In the genomic region with DNA sequence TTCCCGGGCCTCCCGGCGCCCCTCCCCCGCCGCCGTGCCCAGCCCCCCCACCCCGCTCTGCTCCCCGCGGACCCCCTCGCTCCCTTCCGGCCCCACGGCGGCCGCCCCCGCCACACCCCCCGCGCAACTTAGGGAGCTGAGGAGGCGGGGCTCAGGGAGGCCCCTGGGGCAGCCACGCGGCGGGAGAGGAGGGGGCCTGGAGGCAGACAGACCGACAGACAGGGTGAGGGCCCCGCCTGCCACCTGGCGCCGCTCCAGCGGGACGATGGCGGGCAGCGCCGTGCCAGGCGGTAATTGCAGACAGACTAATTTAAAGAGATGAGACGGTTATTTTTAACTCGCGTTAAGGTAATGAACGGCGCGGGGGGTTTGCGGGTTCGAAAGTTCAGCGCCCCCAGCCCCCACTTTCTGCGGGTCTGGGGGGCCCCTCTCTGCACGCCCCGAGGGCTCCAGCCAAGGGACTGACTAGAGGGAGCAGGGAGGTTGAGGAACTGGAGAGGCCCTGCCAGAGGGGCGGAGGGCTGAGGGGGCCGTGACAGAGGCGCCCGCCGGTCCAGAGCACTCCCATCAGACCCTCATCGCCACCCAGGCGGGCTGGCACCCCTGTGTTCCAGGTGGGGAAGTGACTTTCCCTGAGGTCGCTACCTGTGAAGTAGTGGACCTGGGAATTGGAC, we compare ENCODE assay signal across 10 cellular contexts. TPM values are rescaled to one million over a fixed set of nuclear protein-coding genes. Genes with fewer than 3 reads are reported as not detected.
DNase-seq lines count a peak whose midpoint lies in the region; ATAC-seq, FAIRE-seq and TF ChIP-seq lines count a peak whose summit lies in the region.
"Had no signal": no experiment of that assay in that cellular context is flagged by ENCODE, and none has a peak within 500 bp of the region (broad histone marks: within the 10 kb centered on the region; RNA-seq: fewer than 3 reads in every experiment).

No MANE protein-coding gene starts in this region.

- H3K4me3 ChIP-seq in tibial artery = peak overlapping the region; percentile 44 to 62
- H3K4me3 ChIP-seq: K562 had no signal

- peaks cover 0 to 12% of the 10 kb centered on the region in 2 donors for H3K27me3 ChIP-seq in tibial artery

- peak overlapping the region; percentile 67 for H3K4me3 Mint-ChIP-seq in activated naive CD8-positive, alpha-beta T cell treated with anti-CD3 and anti-CD28 coated beads for 36 hours
- H3K4me3 Mint-ChIP-seq in memory B cell = peak overlapping the region; percentile 39

- peaks cover 38% of the 10 kb centered on the region for H3K27me3 Mint-ChIP-seq in activated naive CD8-positive, alpha-beta T cell treated with anti-CD3 and anti-CD28 coated beads for 36 hours
- H3K27me3 Mint-ChIP-seq in memory B cell = peaks cover 37% of the 10 kb centered on the region

- H3K27ac ChIP-seq in tibial artery = peak overlapping the region; percentile 56 to 65

- no peaks in the 10 kb centered on the region for H3K9me3 ChIP-seq in tibial artery

- no peak for TF ChIP-seq POLR2A in GM12891 (IDR thresholded peaks at IDR 0.05; ENCODE audit: low read depth, low read length)

- peaks cover 11% of the 10 kb centered on the region for H3K4me1 Mint-ChIP-seq in activated naive CD8-positive, alpha-beta T cell treated with anti-CD3 and anti-CD28 coated beads for 36 hours
- peaks cover 5% of the 10 kb centered on the region for H3K4me1 Mint-ChIP-seq in memory B cell

- no peak for TF ChIP-seq CTCF in tibial artery (IDR thresholded peaks at IDR 0.05)

- H3K9me3 Mint-ChIP-seq in activated naive CD8-positive, alpha-beta T cell treated with anti-CD3 and anti-CD28 coated beads for 36 hours = no peaks in the 10 kb centered on the region
- H3K9me3 Mint-ChIP-seq in memory B cell = no peaks in the 10 kb centered on the region

- no peak for DNase-seq in GM12891 (ENCODE audit: insufficient read length, low spot score)
- peak; percentile 64 to 94 for DNase-seq in NCI-H446 (lab: John Stamatoyannopoulos, UW)
- peak; percentile 47 for DNase-seq in activated naive CD8-positive, alpha-beta T cell treated with anti-CD3 and anti-CD28 coated beads for 36 hours
- DNase-seq in memory B cell (ENCODE audit: low spot score in 2 of 2) = no peak
- no peak for DNase-seq in tibial artery
- no peak for DNase-seq in dermis blood vessel endothelial cell
- DNase-seq in NCI-H1930 (lab: John Stamatoyannopoulos, UW) = no peak

- peak; percentile 67 for FAIRE-seq in GM12891 (lab: Jason Lieb, UNC)
- FAIRE-seq: islet of Langerhans, K562 had no signal

- H3K36me3 Mint-ChIP-seq in activated naive CD8-positive, alpha-beta T cell treated with anti-CD3 and anti-CD28 coated beads for 36 hours = no peaks in the 10 kb centered on the region
- no peaks in the 10 kb centered on the region for H3K36me3 Mint-ChIP-seq in memory B cell

- peaks cover 0 to 34% (median 26%) of the 10 kb centered on the region in 4 donors for H3K4me1 ChIP-seq in tibial artery

- H3K36me3 ChIP-seq in tibial artery = no peaks in the 10 kb centered on the region

- ATAC-seq in memory B cell (ENCODE audit: low read depth) = peak; percentile 13
- ATAC-seq in HG03469 (IDR thresholded peaks at IDR 0.05; ENCODE audit: unreplicated experiment) = no peak
- ATAC-seq: K562 had no signal

- intact Hi-C loops in tibial artery (cut with DNase I; ENCODE audit: low total_unique reads) = loop anchor here (2.0 kb wide), 1 partner anchor 14 kb away; no protein-coding TSS in a partner anchor

- no peak overlapping the region for H3K27ac Mint-ChIP-seq in activated naive CD8-positive, alpha-beta T cell treated with anti-CD3 and anti-CD28 coated beads for 36 hours
- H3K27ac Mint-ChIP-seq in memory B cell = no peak overlapping the region

TF ChIP-seq in GM12891, 5 proteins besides CTCF, POLR2A, EP300 and RAD21:
- no peak for TF ChIP-seq POLR2AphosphoS5 (IDR thresholded peaks at IDR 0.05; ENCODE audit: low read depth, low read length)
- TF ChIP-seq TAF1 (IDR thresholded peaks at IDR 0.05; ENCODE audit: low read depth, low read length) = no peak
- no peak for TF ChIP-seq POU2F2 (IDR thresholded peaks at IDR 0.05; ENCODE audit: low read depth, low read length)
- TF ChIP-seq PAX5 (IDR thresholded peaks at IDR 0.05; ENCODE audit: insufficient read depth, low read length, severe bottlenecking) = no peak
- TF ChIP-seq SPI1 (IDR thresholded peaks at IDR 0.05; ENCODE audit: low read depth, low read length) = no peak

RNA-seq across cellular contexts. Expression of a gene that starts 5.3 kb away (rescaled TPM):
- polyA plus RNA-seq in GM12891 (2012; ENCODE audit: low read depth, missing spikeins) = 0.19 TPM
- total RNA-seq in activated naive CD8-positive, alpha-beta T cell treated with anti-CD3 and anti-CD28 coated beads for 36 hours = under 1 TPM; 0.19 to 0.34 TPM
- 0.05 TPM in 1 of 2 replicates, not detected in the other for total RNA-seq in dermis blood vessel endothelial cell

Comparison
In these comparisons a context has a peak if more than half of its experiments do, and no peak if none do; other contexts are left out.
1. DNase-seq: peak in NCI-H446 (2 of 2) and activated naive CD8-positive, alpha-beta T cell treated with anti-CD3 and anti-CD28 coated beads for 36 hours (single experiment); none in GM12891 (single experiment), memory B cell (0 of 2), tibial artery (0 of 2), dermis blood vessel endothelial cell (single experiment) and NCI-H1930 (0 of 2).